In the genomic region with DNA sequence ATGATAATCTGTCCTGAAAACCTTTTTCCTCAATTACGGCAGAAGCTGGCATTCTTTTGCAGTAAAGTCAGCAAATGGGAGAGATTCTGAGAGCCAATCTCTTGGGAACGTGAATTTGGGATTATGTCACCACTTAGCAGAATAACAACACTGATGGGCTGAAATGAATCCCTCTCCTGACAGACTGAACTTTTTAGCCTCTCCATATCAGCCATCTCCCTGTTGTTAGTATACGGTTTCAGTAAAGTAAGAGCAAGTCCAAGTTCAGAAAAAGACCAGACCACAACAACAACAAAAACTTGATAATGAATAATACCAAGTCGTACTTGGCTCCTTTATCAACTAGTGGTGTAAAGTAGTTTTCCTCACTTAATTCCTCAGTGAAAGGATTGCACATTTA, we compare ENCODE assay signal across 15 cellular contexts.
A peak's percentile ranks its signal among the peaks of the same experiment; 100 is the strongest.
DNase-seq lines count a peak whose midpoint lies in the region; ATAC-seq and TF ChIP-seq lines count a peak whose summit lies in the region.
"Had no signal": no experiment of that assay in that cellular context is flagged by ENCODE, and none has a peak within 500 bp of the region (broad histone marks: within the 10 kb centered on the region; RNA-seq: fewer than 3 reads in every experiment).

No MANE protein-coding gene starts in this region.

- H3F3A ChIP-seq in PC-9 (ENCODE audit: insufficient read depth, low read depth): no peaks in the 10 kb centered on the region

- H3K18ac ChIP-seq in mesenchymal stem cell (ENCODE audit: low read depth in 1 of 2, low read length in 2 of 2): no peak overlapping the region

- H3K79me1 ChIP-seq in mesenchymal stem cell (replicated peaks; ENCODE audit: low read length, poor library complexity, severe bottlenecking): no peaks in the 10 kb centered on the region

- 73% methylated on average over 2 of the region's 4 CpGs for WGBS in mesenchymal stem cell

- H3K4me3 ChIP-seq in A673 (ENCODE audit: low read depth, low read length, poor library complexity, severe bottlenecking) (no peak overlapping the region), adipocyte (ENCODE audit: low read length) (peak overlapping the region; percentile 3), mesenchymal stem cell (ENCODE audit: insufficient read depth in 1 of 2, low read depth in 1 of 2, low read length in 2 of 2) (no peak overlapping the region), PC-9 (no peak overlapping the region)

- no peak overlapping the region for H2BK5ac ChIP-seq in mesenchymal stem cell (ENCODE audit: low read depth, low read length, poor library complexity, severe bottlenecking)

- H3K9me3 ChIP-seq in A673 (ENCODE audit: low read depth, low read length, poor library complexity, severe bottlenecking) (no peaks in the 10 kb centered on the region), adipocyte (ENCODE audit: control insufficient read depth, low read length) (no peaks in the 10 kb centered on the region), mesenchymal stem cell (ENCODE audit: control insufficient read depth, low read length) (no peaks in the 10 kb centered on the region), PC-9 (ENCODE audit: insufficient read depth, low read depth) (no peaks in the 10 kb centered on the region)

- intact Hi-C loops in A673 (cut with micrococcal nuclease; ENCODE audit: unreplicated experiment): no loop called here
- intact Hi-C loops in PC-9 (cut with micrococcal nuclease; ENCODE audit: unreplicated experiment): no loop called here

- H3K9ac ChIP-seq in adipocyte (ENCODE audit: low read length): no peak overlapping the region
- H3K9ac ChIP-seq in mesenchymal stem cell (ENCODE audit: low read length): peak overlapping the region; percentile 18

- POLR2A ChIA-PET in A673 (lab: Charles Lee; ENCODE audit: low non-redundant PET) (no interaction called here), PC-9 (lab: Charles Lee; ENCODE audit: unreplicated experiment) (no interaction called here)

- H3K36me3 ChIP-seq in A673 (ENCODE audit: insufficient read depth, low read length, poor library complexity, severe bottlenecking) (no peaks in the 10 kb centered on the region), adipocyte (ENCODE audit: control insufficient read depth, insufficient read depth, low read length, severe bottlenecking) (no peaks in the 10 kb centered on the region), mesenchymal stem cell (ENCODE audit: control insufficient read depth in 1 of 2, insufficient read depth in 2 of 2, low read depth in 1 of 2, low read length in 2 of 2) (no peaks in the 10 kb centered on the region), PC-9 (ENCODE audit: low read depth) (no peaks in the 10 kb centered on the region)

- H3K27ac ChIP-seq in A673 (ENCODE audit: low read depth, low read length, poor library complexity, severe bottlenecking) (no peak overlapping the region), mesenchymal stem cell (ENCODE audit: low read length, poor library complexity, severe bottlenecking) (no peak overlapping the region), PC-9 (no peak overlapping the region)
- H3K27ac ChIP-seq: HL-60 had no signal

- no peaks in the 10 kb centered on the region for H3K27me3 ChIP-seq in A673 (replicated peaks; ENCODE audit: insufficient read depth, low read depth, low read length, poor library complexity)
- H3K27me3 ChIP-seq in adipocyte (replicated peaks; ENCODE audit: control insufficient read depth, insufficient read depth, low read length): no peaks in the 10 kb centered on the region
- no peaks in the 10 kb centered on the region for H3K27me3 ChIP-seq in mesenchymal stem cell (ENCODE audit: control insufficient read depth in 1 of 2, insufficient read depth in 1 of 2, low read length in 2 of 2)
- H3K27me3 ChIP-seq in PC-9 (ENCODE audit: insufficient read depth, low read depth): no peaks in the 10 kb centered on the region

- H2BK12ac ChIP-seq in mesenchymal stem cell (ENCODE audit: low read length in 2 of 2): no peak overlapping the region

- no peak overlapping the region for H2AK5ac ChIP-seq in mesenchymal stem cell (ENCODE audit: low read length, severe bottlenecking)

- no peak for TF ChIP-seq CTCF in A673 (conservative IDR thresholded peaks at IDR 0.05; ENCODE audit: low read depth, low read length)
- TF ChIP-seq CTCF in PC-9 (conservative IDR thresholded peaks at IDR 0.05): no peak

- ATAC-seq in HG03460 (IDR thresholded peaks at IDR 0.05; ENCODE audit: unreplicated experiment): no peak
- ATAC-seq: CD8-positive, alpha-beta T cell had no signal

- H3K4ac ChIP-seq in mesenchymal stem cell (ENCODE audit: low read depth in 1 of 2, low read length in 2 of 2): no peak overlapping the region

- no peak overlapping the region for H4K91ac ChIP-seq in mesenchymal stem cell (ENCODE audit: low read length)

- BruUV-seq in A673 (replicated peaks; lab: Mats Ljungman, UMichigan) (no TSS peak), PC-9 (replicated peaks; lab: Mats Ljungman, UMichigan) (no TSS peak)

- H4K8ac ChIP-seq in mesenchymal stem cell (ENCODE audit: low read length): no peak overlapping the region

- CTCF ChIA-PET in A673 (lab: Charles Lee): no interaction called here
- CTCF ChIA-PET in PC-9 (lab: Charles Lee): no interaction called here

- no peaks in the 10 kb centered on the region for H3K79me2 ChIP-seq in PC-9 (ENCODE audit: low read depth)

- DNase-seq in A673 (ENCODE audit: low spot score) (peak; percentile 2), Daoy (ENCODE audit: low read depth) (peak; percentile 10), adipocyte (ENCODE audit: low read depth) (no peak), mesenchymal stem cell (no peak), PC-9 (no peak), OCI-M1 (lab: John Stamatoyannopoulos, UW) (no peak)
- DNase-seq: CD8-positive, alpha-beta T cell; COR-L47; DMS153; DMS79 treated with DMSO at 0.1 percent for 48 hours; GOT3; H9; HFFc6 had no signal

- no peak overlapping the region for H2BK120ac ChIP-seq in mesenchymal stem cell (ENCODE audit: low read depth, low read length)

- H2BK15ac ChIP-seq in mesenchymal stem cell (ENCODE audit: low read depth, poor library complexity, severe bottlenecking): no peak overlapping the region

- H3K9me2 ChIP-seq in PC-9 (ENCODE audit: insufficient read depth): no peaks in the 10 kb centered on the region

- no peak overlapping the region for H3K23ac ChIP-seq in mesenchymal stem cell (ENCODE audit: low read length in 2 of 2)

- no peaks in the 10 kb centered on the region for H4K20me1 ChIP-seq in PC-9 (ENCODE audit: insufficient read depth)

- no peak overlapping the region for H2AFZ ChIP-seq in mesenchymal stem cell (ENCODE audit: low read depth, low read length)
- no peak overlapping the region for H2AFZ ChIP-seq in PC-9

- H3K4me2 ChIP-seq in mesenchymal stem cell (ENCODE audit: low read length, poor library complexity, severe bottlenecking): no peak overlapping the region
- H3K4me2 ChIP-seq in PC-9: no peak overlapping the region

- H3K4me1 ChIP-seq in A673 (ENCODE audit: insufficient read depth, low read length, poor library complexity, severe bottlenecking) (no peaks in the 10 kb centered on the region), adipocyte (ENCODE audit: control insufficient read depth, insufficient read depth, low read length) (peaks cover 8% of the 10 kb centered on the region), mesenchymal stem cell (ENCODE audit: control insufficient read depth, insufficient read depth, low read depth, low read length) (no peaks in the 10 kb centered on the region), PC-9 (replicated peaks; ENCODE audit: insufficient read depth) (no peaks in the 10 kb centered on the region)

- H3K14ac ChIP-seq in mesenchymal stem cell (ENCODE audit: low read length in 2 of 2): no peak overlapping the region

Comparison
In these comparisons a context has a peak if more than half of its experiments do, and no peak if none do; other contexts are left out.
1. DNase-seq: peak in A673 (single experiment) and Daoy (single experiment); none in adipocyte (single experiment), mesenchymal stem cell (single experiment), PC-9 (0 of 2) and OCI-M1 (single experiment).